In genomic region chr2:1841903-1842791, GRCh38 we compare ENCODE assay signal across 29 cellular contexts.
"Had no signal": no experiment of that assay in that cellular context is flagged by ENCODE, and none has a peak within 500 bp of the region (broad histone marks: within the 10 kb centered on the region; RNA-seq: fewer than 3 reads in every experiment).

No MANE protein-coding gene starts in this region.

- H2AFZ ChIP-seq: neural progenitor cell had no signal

- H3K4me2 ChIP-seq: neural progenitor cell had no signal

- H3K9me3 Mint-ChIP-seq: activated naive CD4-positive, alpha-beta T cell treated with anti-CD3 and anti-CD28 coated beads for 36 hours; activated naive CD8-positive, alpha-beta T cell treated with anti-CD3 and anti-CD28 coated beads for 36 hours; activated T-helper 1 cell treated with anti-CD3 and anti-CD28 coated beads, Interleukin-12 subunit alpha, Interleukin-12 subunit beta, Interleukin-2, Interleukin-4 antibody, amounts not matched to agents 30 ng/mL and 10 ng/mL and 1 ng/mL, durations not matched to agents 14 hours and 24 hours and 36 hours; immature natural killer cell; natural killer cell; neural progenitor cell; stimulated activated effector memory CD8-positive, alpha-beta T cell treated with anti-CD3 and anti-CD28 coated beads, Interleukin-12 subunit alpha, Interleukin-12 subunit beta, amount 100 ng/mL, for 72 hours; stimulated activated naive CD8-positive, alpha-beta T cell treated with anti-CD3 and anti-CD28 coated beads, Interleukin-15, Interleukin-2, amounts not matched to agents 100 ng/mL and 50 ng/mL, for 24 hours; type B pancreatic cell had no signal

- H3K4me3 Mint-ChIP-seq: activated naive CD4-positive, alpha-beta T cell treated with anti-CD3 and anti-CD28 coated beads for 36 hours; activated naive CD8-positive, alpha-beta T cell treated with anti-CD3 and anti-CD28 coated beads for 36 hours; activated T-helper 1 cell treated with anti-CD3 and anti-CD28 coated beads, Interleukin-12 subunit alpha, Interleukin-12 subunit beta, Interleukin-2, Interleukin-4 antibody, amounts not matched to agents 30 ng/mL and 10 ng/mL and 1 ng/mL, durations not matched to agents 14 hours and 24 hours and 36 hours; effector memory CD8-positive, alpha-beta T cell; immature natural killer cell; natural killer cell; neural progenitor cell; stimulated activated effector memory CD8-positive, alpha-beta T cell treated with anti-CD3 and anti-CD28 coated beads, Interleukin-12 subunit alpha, Interleukin-12 subunit beta, amount 100 ng/mL, for 72 hours; stimulated activated naive CD8-positive, alpha-beta T cell treated with anti-CD3 and anti-CD28 coated beads, Interleukin-15, Interleukin-2, amounts not matched to agents 100 ng/mL and 50 ng/mL, for 24 hours; type B pancreatic cell had no signal

- H3K27me3 ChIP-seq: adrenal gland, brain microvascular endothelial cell, neural progenitor cell, sigmoid colon, uterus had no signal

- H3K9me3 ChIP-seq: adrenal gland, heart right ventricle, lower lobe of right lung, sigmoid colon, uterus had no signal

- H3K4me3 ChIP-seq: adrenal gland, heart right ventricle, lower lobe of right lung, neural progenitor cell, sigmoid colon, uterus had no signal

- H3K27me3 Mint-ChIP-seq: activated naive CD8-positive, alpha-beta T cell treated with anti-CD3 and anti-CD28 coated beads for 36 hours; stimulated activated naive CD8-positive, alpha-beta T cell treated with anti-CD3 and anti-CD28 coated beads, Interleukin-15, Interleukin-2, amounts not matched to agents 100 ng/mL and 50 ng/mL, for 24 hours had no signal

- H3K36me3 Mint-ChIP-seq: activated naive CD8-positive, alpha-beta T cell treated with anti-CD3 and anti-CD28 coated beads for 36 hours; immature natural killer cell; natural killer cell; neural progenitor cell; stimulated activated effector memory CD8-positive, alpha-beta T cell treated with anti-CD3 and anti-CD28 coated beads, Interleukin-12 subunit alpha, Interleukin-12 subunit beta, amount 100 ng/mL, for 72 hours; type B pancreatic cell had no signal

- H3K36me3 ChIP-seq: adrenal gland, brain microvascular endothelial cell, heart right ventricle, lower lobe of right lung, neural progenitor cell, sigmoid colon, uterus had no signal

- H3K27ac ChIP-seq: adrenal gland, brain microvascular endothelial cell, heart right ventricle, lower lobe of right lung, neural progenitor cell, sigmoid colon, uterus, VCaP had no signal

- H3K4me1 Mint-ChIP-seq: activated naive CD8-positive, alpha-beta T cell treated with anti-CD3 and anti-CD28 coated beads for 36 hours; immature natural killer cell; natural killer cell; stimulated activated effector memory CD8-positive, alpha-beta T cell treated with anti-CD3 and anti-CD28 coated beads, Interleukin-12 subunit alpha, Interleukin-12 subunit beta, amount 100 ng/mL, for 72 hours had no signal

- H3K4me1 ChIP-seq: adrenal gland, heart right ventricle, lower lobe of right lung, sigmoid colon, uterus had no signal

- H3K27ac Mint-ChIP-seq: activated naive CD4-positive, alpha-beta T cell treated with anti-CD3 and anti-CD28 coated beads for 36 hours; activated naive CD8-positive, alpha-beta T cell treated with anti-CD3 and anti-CD28 coated beads for 36 hours; activated T-helper 1 cell treated with anti-CD3 and anti-CD28 coated beads, Interleukin-12 subunit alpha, Interleukin-12 subunit beta, Interleukin-2, Interleukin-4 antibody, amounts not matched to agents 30 ng/mL and 10 ng/mL and 1 ng/mL, durations not matched to agents 14 hours and 24 hours and 36 hours; effector memory CD8-positive, alpha-beta T cell; immature natural killer cell; natural killer cell; neural progenitor cell; stimulated activated effector memory CD8-positive, alpha-beta T cell treated with anti-CD3 and anti-CD28 coated beads, Interleukin-12 subunit alpha, Interleukin-12 subunit beta, amount 100 ng/mL, for 72 hours; stimulated activated naive CD8-positive, alpha-beta T cell treated with anti-CD3 and anti-CD28 coated beads, Interleukin-15, Interleukin-2, amounts not matched to agents 100 ng/mL and 50 ng/mL, for 24 hours; type B pancreatic cell had no signal

- DNase-seq: activated CD4-positive, alpha-beta T cell treated with anti-CD3 and anti-CD28 coated beads for 48 hours; activated CD4-positive, alpha-beta T cell treated with anti-CD3 and anti-CD28 coated beads, Interleukin-2, amount 50 U/mL, for 48 hours; activated CD8-positive, alpha-beta memory T cell treated with anti-CD3 and anti-CD28 coated beads, Interleukin-2, amount 50 U/mL, for 4 hours; activated effector memory CD4-positive, alpha-beta T cell treated with anti-CD3 and anti-CD28 coated beads, Interleukin-2, amount 50 U/mL, for 16 hours; activated naive CD4-positive, alpha-beta T cell treated with anti-CD3 and anti-CD28 coated beads for 36 hours; activated naive CD8-positive, alpha-beta T cell treated with anti-CD3 and anti-CD28 coated beads for 36 hours; activated T-cell treated with anti-CD3 and anti-CD28 coated beads, Interleukin-2, amount 50 U/mL, for 1 hour; adrenal gland; brain microvascular endothelial cell; cortex of kidney; effector memory CD8-positive, alpha-beta T cell; heart right ventricle; immature natural killer cell; lower lobe of right lung; mesenchymal stem cell; natural killer cell; sigmoid colon; small intestine; stimulated activated CD4-positive, alpha-beta T cell treated with anti-CD3 and anti-CD28 coated beads, Interleukin-4, amount 100 ng/mL, for 24 hours; T-helper 9 cell; uterus had no signal

- ATAC-seq: activated CD4-positive, CD25-positive, alpha-beta regulatory T cell treated with anti-CD3 and anti-CD28 coated beads, Interleukin-2, amount 50 U/mL, for 24 hours; effector memory CD8-positive, alpha-beta T cell; heart right ventricle; left lobe of liver; natural killer cell; stimulated activated effector memory CD8-positive, alpha-beta T cell treated with anti-CD3 and anti-CD28 coated beads, Interleukin-12 subunit alpha, Interleukin-12 subunit beta, amount 100 ng/mL, for 72 hours had no signal
